Comparison of ENCODE assay signal across 21 cellular contexts in genomic region chr6:155483858-155484257, GRCh38. TPM values are rescaled to one million over a fixed set of nuclear protein-coding genes. Genes with fewer than 3 reads are reported as not detected.
DNase-seq lines count a peak whose midpoint lies in the region; ATAC-seq, FAIRE-seq and TF ChIP-seq lines count a peak whose summit lies in the region.
"Had no signal": no experiment of that assay in that cellular context is flagged by ENCODE, and none has a peak within 500 bp of the region (broad histone marks: within the 10 kb centered on the region; RNA-seq: fewer than 3 reads in every experiment).

No MANE protein-coding gene starts in this region.

- H3K27me3 ChIP-seq in HepG2 (ENCODE audit: control insufficient read depth in 1 of 2, insufficient read depth in 2 of 2, low read length in 2 of 2) (no peaks in the 10 kb centered on the region), right lobe of liver (no peaks in the 10 kb centered on the region), adipocyte (replicated peaks; ENCODE audit: control insufficient read depth, insufficient read depth, low read length) (no peaks in the 10 kb centered on the region), PC-3 (ENCODE audit: low read length) (no peaks in the 10 kb centered on the region)
- H3K27me3 ChIP-seq: gastroesophageal sphincter had no signal

- TF ChIP-seq POLR2A in HepG2 (IDR thresholded peaks at IDR 0.05; ENCODE audit: insufficient read depth in 1 of 2, low read depth in 2 of 2, low read length in 2 of 2) (no peak), right lobe of liver (IDR thresholded peaks at IDR 0.05) (no peak)

- no peaks in the 10 kb centered on the region for H3K36me3 Mint-ChIP-seq in activated CD4-positive, alpha-beta memory T cell treated with anti-CD3 and anti-CD28 coated beads for 36 hours

- intact Hi-C loops in HepG2 (cut with micrococcal nuclease; ENCODE audit: unreplicated experiment) = no loop called here
- intact Hi-C loops in right lobe of liver (cut with DNase I) = no loop called here
- intact Hi-C loops in PC-3 (cut with micrococcal nuclease) = no loop called here
- intact Hi-C loops in activated CD4-positive, alpha-beta memory T cell treated with anti-CD3 and anti-CD28 coated beads for 36 hours (cut with micrococcal nuclease) = no loop called here

- no peaks in the 10 kb centered on the region for H3K79me2 ChIP-seq in HepG2 (ENCODE audit: insufficient read depth, low read length)
- H3K79me2 ChIP-seq in PC-3 (ENCODE audit: low read length) = no peaks in the 10 kb centered on the region

- H3K9me3 ChIP-seq in HepG2 (ENCODE audit: low read length) = 0 out of 2 replicates have a peak, but pooled peaks cover 14% of the 10 kb centered on the region
- H3K9me3 ChIP-seq in right lobe of liver = no peaks in the 10 kb centered on the region
- no peaks in the 10 kb centered on the region for H3K9me3 ChIP-seq in adipocyte (ENCODE audit: control insufficient read depth, low read length)
- H3K9me3 ChIP-seq in PC-3 (ENCODE audit: low read length) = no peaks in the 10 kb centered on the region
- H3K9me3 ChIP-seq: gastroesophageal sphincter, HAP-1 had no signal

- H3K27me3 Mint-ChIP-seq in activated CD4-positive, alpha-beta memory T cell treated with anti-CD3 and anti-CD28 coated beads for 36 hours = no peaks in the 10 kb centered on the region

- in situ Hi-C loops in HepG2 (cut with HindIII; ENCODE audit: extremely low pct_ligation_motif_present, low pct_unique_long_range_greater_than_20kb) = no loop called here

- H3K9me3 Mint-ChIP-seq in activated CD4-positive, alpha-beta memory T cell treated with anti-CD3 and anti-CD28 coated beads for 36 hours = no peaks in the 10 kb centered on the region
- H3K9me3 Mint-ChIP-seq: activated T-helper 2 cell treated with anti-CD3 and anti-CD28 coated beads, Interferon-gamma antibody, Interleukin-2, Interleukin-4, amounts not matched to agents 10 μg/mL and 5 μg/mL and 100 μg/mL, durations not matched to agents 14 hours and 24 hours and 36 hours had no signal

- H4K20me1 ChIP-seq in HepG2 (ENCODE audit: insufficient read depth, low read length) (no peaks in the 10 kb centered on the region), PC-3 (ENCODE audit: low read length) (no peaks in the 10 kb centered on the region)

- H3K9ac ChIP-seq in HepG2 (ENCODE audit: insufficient read depth, low read depth, low read length) (no peak overlapping the region), adipocyte (ENCODE audit: low read length) (no peak overlapping the region), PC-3 (ENCODE audit: low read length) (no peak overlapping the region)

- H3K27ac Mint-ChIP-seq in activated CD4-positive, alpha-beta memory T cell treated with anti-CD3 and anti-CD28 coated beads for 36 hours = no peak overlapping the region
- H3K27ac Mint-ChIP-seq: activated T-helper 2 cell treated with anti-CD3 and anti-CD28 coated beads, Interferon-gamma antibody, Interleukin-2, Interleukin-4, amounts not matched to agents 10 μg/mL and 5 μg/mL and 100 μg/mL, durations not matched to agents 14 hours and 24 hours and 36 hours had no signal

- DNase-seq in HepG2 (ENCODE audit: low spot score) (peak; percentile 31), right lobe of liver (no peak), adipocyte (ENCODE audit: low read depth) (peak; percentile 83), fibroblast of the aortic adventitia (ENCODE audit: low read depth) (peak; percentile 92), PC-3 (no peak), SW 1271 (lab: John Stamatoyannopoulos, UW) (no peak)
- DNase-seq in activated CD4-positive, alpha-beta memory T cell treated with anti-CD3 and anti-CD28 coated beads for 36 hours = no peak
- DNase-seq: activated CD4-positive, alpha-beta T cell treated with anti-CD3 and anti-CD28 coated beads for 1 hour; cerebellar nuclear complex; effector memory CD4-positive, alpha-beta T cell; NCI-H2081; NCI-H526; PC-9; retina; stimulated activated naive CD8-positive, alpha-beta T cell treated with anti-CD3 and anti-CD28 coated beads, Interleukin-15, Interleukin-2, amounts not matched to agents 100 U/mL and 50 U/mL, for 24 hours had no signal

- peaks cover 60% of the 10 kb centered on the region for H3K4me1 ChIP-seq in HepG2 (ENCODE audit: insufficient read depth, low read length)
- H3K4me1 ChIP-seq in right lobe of liver = no peaks in the 10 kb centered on the region
- peaks cover 15% of the 10 kb centered on the region for H3K4me1 ChIP-seq in adipocyte (ENCODE audit: control insufficient read depth, insufficient read depth, low read length)
- H3K4me1 ChIP-seq in PC-3 (ENCODE audit: insufficient read depth, low read length) = no peaks in the 10 kb centered on the region
- H3K4me1 ChIP-seq: gastroesophageal sphincter, HAP-1 had no signal

- POLR2A ChIA-PET in HepG2 (lab: Yijun Ruan, JAX) (interaction anchor here (1.3 kb wide), 1 partner anchor 155 kb away, joined by 6 read pairs; no protein-coding TSS in a partner anchor), PC-3 (lab: Charles Lee; ENCODE audit: unreplicated experiment) (no interaction called here)
- POLR2A ChIA-PET in activated CD4-positive, alpha-beta memory T cell treated with anti-CD3 and anti-CD28 coated beads for 36 hours (lab: Charles Lee) = no interaction called here

- TF ChIP-seq EP300 in HepG2 (IDR thresholded peaks at IDR 0.05; ENCODE audit: low read depth in 2 of 2, low read length in 2 of 2) (no peak; a peak in 1 of 4 replicates), HepG2 (CRISPR knock-in tag; IDR thresholded peaks at IDR 0.05; ENCODE audit: borderline replicate concordance) (no peak)

- H3K4me3 Mint-ChIP-seq in activated CD4-positive, alpha-beta memory T cell treated with anti-CD3 and anti-CD28 coated beads for 36 hours = no peak overlapping the region

- H3K4me2 ChIP-seq in HepG2 (ENCODE audit: low read depth, low read length) (no peak overlapping the region), PC-3 (ENCODE audit: low read length) (no peak overlapping the region)
- H3K4me2 ChIP-seq: PC-9 had no signal

- H3K27ac ChIP-seq in HepG2 (ENCODE audit: extremely low read length, insufficient read depth, low read length) (peak overlapping the region; percentile 14), right lobe of liver (no peak overlapping the region), PC-3 (ENCODE audit: low read length) (no peak overlapping the region)
- H3K27ac ChIP-seq: gastroesophageal sphincter, PC-9, SK-N-MC had no signal

- no peaks in the 10 kb centered on the region for H3K9me2 ChIP-seq in PC-3 (replicated peaks; ENCODE audit: low read length)

- H3K36me3 ChIP-seq in HepG2 (replicated peaks in 1 of 2; ENCODE audit: control insufficient read depth in 1 of 2, insufficient read depth in 2 of 2, low read length in 2 of 2) (no peaks in the 10 kb centered on the region), right lobe of liver (no peaks in the 10 kb centered on the region), adipocyte (ENCODE audit: control insufficient read depth, insufficient read depth, low read length, severe bottlenecking) (no peaks in the 10 kb centered on the region), PC-3 (ENCODE audit: low read depth, low read length) (no peaks in the 10 kb centered on the region)
- H3K36me3 ChIP-seq: gastroesophageal sphincter, HAP-1 had no signal

- H3K4me1 Mint-ChIP-seq in activated CD4-positive, alpha-beta memory T cell treated with anti-CD3 and anti-CD28 coated beads for 36 hours (ENCODE audit: low read depth) = peaks cover 4% of the 10 kb centered on the region

- CTCF ChIA-PET in HepG2 (lab: Yijun Ruan, JAX; ENCODE audit: low intra/inter-chr PET ratio, low total read pairs) (no interaction called here), PC-3 (lab: Charles Lee) (no interaction called here)
- CTCF ChIA-PET in activated CD4-positive, alpha-beta memory T cell treated with anti-CD3 and anti-CD28 coated beads for 36 hours (lab: Charles Lee) = no interaction called here

- H2AFZ ChIP-seq in HepG2 (ENCODE audit: low read length) (no peak overlapping the region), PC-3 (ENCODE audit: low read length) (no peak overlapping the region)
- H2AFZ ChIP-seq: PC-9 had no signal

- no peak for TF ChIP-seq CTCF in HepG2 (CRISPR knock-in tag; IDR thresholded peaks at IDR 0.05)
- no peak for TF ChIP-seq CTCF in right lobe of liver (IDR thresholded peaks at IDR 0.05)
- TF ChIP-seq CTCF in fibroblast of the aortic adventitia (IDR thresholded peaks at IDR 0.05; ENCODE audit: insufficient read depth, low read length) = no peak
- TF ChIP-seq CTCF in PC-3 (conservative IDR thresholded peaks at IDR 0.05; ENCODE audit: low read depth, low read length) = no peak

- no peak for ATAC-seq in HepG2
- no peak for ATAC-seq in right lobe of liver
- no peak for ATAC-seq in PC-3
- ATAC-seq in HG02588 (IDR thresholded peaks at IDR 0.05; ENCODE audit: unreplicated experiment) = no peak
- ATAC-seq: gastroesophageal sphincter; stimulated activated naive CD8-positive, alpha-beta T cell treated with anti-CD3 and anti-CD28 coated beads, Interleukin-15, Interleukin-2, amounts not matched to agents 100 U/mL and 50 U/mL, for 24 hours had no signal

- H3F3A ChIP-seq in PC-3 (ENCODE audit: low read length, unreplicated experiment) = no peaks in the 10 kb centered on the region

- no peak for FAIRE-seq in HepG2 (lab: Jason Lieb, UNC)

- BruUV-seq in HepG2 (replicated peaks; lab: Mats Ljungman, UMichigan) (no TSS peak), PC-3 (replicated peaks; lab: Mats Ljungman, UMichigan) (no TSS peak)

- TF ChIP-seq RAD21 in HepG2 (CRISPR knock-in tag; IDR thresholded peaks at IDR 0.05) = no peak

- H3K4me3 ChIP-seq in HepG2 (replicated peaks in 1 of 3; ENCODE audit: insufficient read depth in 1 of 3, low read depth in 2 of 3, low read length in 3 of 3) (no peak overlapping the region), right lobe of liver (no peak overlapping the region), adipocyte (ENCODE audit: low read length) (no peak overlapping the region), fibroblast of the aortic adventitia (ENCODE audit: low read depth, low read length) (no peak overlapping the region), PC-3 (ENCODE audit: low read length) (no peak overlapping the region)
- H3K4me3 ChIP-seq: gastroesophageal sphincter, HAP-1, PC-9, SK-N-MC had no signal

- 15% methylated on average over 1 of the region's 1 CpG for WGBS in HepG2 (ENCODE audit: low lambda C conversion rate)
- WGBS in right lobe of liver (ENCODE audit: insufficient coverage, low coverage, low lambda C conversion rate, missing lambda C conversion rate) = 5% methylated on average over 1 of the region's 1 CpG

RNA-seq across cellular contexts. Expression of gene NOX3, which starts 28.2 kb away (rescaled TPM):
- total RNA-seq in HepG2 (2016; rRNA removed; fragmentation: Illumina TruSeq; extraction: Trizol) (0.18 and 0.24 TPM in 2 replicates), right lobe of liver (not detected), fibroblast of the aortic adventitia (ENCODE audit: low replicate concordance) (not detected in 2 replicates), PC-3 (2014; rRNA removed) (not detected in 2 replicates)
- total RNA-seq in HepG2 (2016; cell fraction: cytosol; rRNA removed; fragmentation: Illumina TruSeq; extraction: Trizol; ENCODE audit: low read depth) = not detected in 2 replicates
- total RNA-seq in HepG2 (2016; cell fraction: insoluble cytoplasmic fraction; rRNA removed; fragmentation: Illumina TruSeq; extraction: Trizol) = 0.15 and 0.17 TPM in 2 replicates
- total RNA-seq in HepG2 (2016; cell fraction: membrane; rRNA removed; fragmentation: Illumina TruSeq; extraction: Trizol) = 0.19 TPM in 1 of 2 replicates, not detected in the other
- total RNA-seq in HepG2 (2016; cell fraction: nucleus; rRNA removed; fragmentation: Illumina TruSeq; extraction: Trizol) = 0.28 and 0.31 TPM in 2 replicates
- 0.09 and 0.12 TPM in 2 replicates for polyA plus RNA-seq in HepG2 (2011; rRNA removed)
- polyA plus RNA-seq in HepG2 (2011; cell fraction: cytosol; rRNA removed) = 0.05 TPM in 2 replicates
- polyA plus RNA-seq in HepG2 (2011; cell fraction: nucleus; rRNA removed) = not detected in 2 replicates
- polyA plus RNA-seq in HepG2 (2012) = 0.16 TPM in 1 of 2 replicates, not detected in the other
- 0.05 TPM in 1 of 2 replicates, not detected in the other for polyA plus RNA-seq in HepG2 (2016; cell fraction: cytosol; fragmentation: Illumina TruSeq; extraction: Trizol; ENCODE audit: low read depth)
- polyA plus RNA-seq in HepG2 (2016; cell fraction: insoluble cytoplasmic fraction; fragmentation: Illumina TruSeq; extraction: Trizol; ENCODE audit: low read depth) = 0.11 TPM in 2 replicates
- 0.15 TPM in 1 of 2 replicates, not detected in the other for polyA plus RNA-seq in HepG2 (2016; cell fraction: membrane; fragmentation: Illumina TruSeq; extraction: Trizol; ENCODE audit: low read depth)
- polyA plus RNA-seq in HepG2 (2016; cell fraction: nucleus; fragmentation: Illumina TruSeq; extraction: Trizol; ENCODE audit: insufficient read depth, low read depth) = 0.44 TPM in 1 of 2 replicates, not detected in the other
- not detected in 2 replicates for polyA minus RNA-seq in HepG2 (2011; rRNA and poly(A)+ RNA removed; ENCODE audit: low replicate concordance)
- not detected in 2 replicates for polyA minus RNA-seq in HepG2 (2011; cell fraction: cytosol; rRNA and poly(A)+ RNA removed)
- 0.13 and 0.25 TPM in 2 replicates for polyA minus RNA-seq in HepG2 (2011; cell fraction: nucleus; rRNA and poly(A)+ RNA removed)
- not detected for total RNA-seq in activated CD4-positive, alpha-beta memory T cell treated with anti-CD3 and anti-CD28 coated beads for 36 hours
- total RNA-seq: activated T-helper 2 cell treated with anti-CD3 and anti-CD28 coated beads, Interferon-gamma antibody, Interleukin-2, Interleukin-4, amounts not matched to agents 10 μg/mL and 5 μg/mL and 100 μg/mL, durations not matched to agents 14 hours and 24 hours and 36 hours; PC-9 had no signal
- polyA plus RNA-seq: adipose tissue had no signal

Comparison
In these comparisons a context has a peak if more than half of its experiments do, and no peak if none do; other contexts are left out.
1. DNase-seq: peak in HepG2 (single experiment), adipocyte (single experiment) and fibroblast of the aortic adventitia (single experiment); none in right lobe of liver (0 of 3), PC-3 (single experiment), SW 1271 (0 of 2) and activated CD4-positive, alpha-beta memory T cell treated with anti-CD3 and anti-CD28 coated beads for 36 hours (single experiment).